ENCODE assay signal across 14 cellular contexts in the genomic region with DNA sequence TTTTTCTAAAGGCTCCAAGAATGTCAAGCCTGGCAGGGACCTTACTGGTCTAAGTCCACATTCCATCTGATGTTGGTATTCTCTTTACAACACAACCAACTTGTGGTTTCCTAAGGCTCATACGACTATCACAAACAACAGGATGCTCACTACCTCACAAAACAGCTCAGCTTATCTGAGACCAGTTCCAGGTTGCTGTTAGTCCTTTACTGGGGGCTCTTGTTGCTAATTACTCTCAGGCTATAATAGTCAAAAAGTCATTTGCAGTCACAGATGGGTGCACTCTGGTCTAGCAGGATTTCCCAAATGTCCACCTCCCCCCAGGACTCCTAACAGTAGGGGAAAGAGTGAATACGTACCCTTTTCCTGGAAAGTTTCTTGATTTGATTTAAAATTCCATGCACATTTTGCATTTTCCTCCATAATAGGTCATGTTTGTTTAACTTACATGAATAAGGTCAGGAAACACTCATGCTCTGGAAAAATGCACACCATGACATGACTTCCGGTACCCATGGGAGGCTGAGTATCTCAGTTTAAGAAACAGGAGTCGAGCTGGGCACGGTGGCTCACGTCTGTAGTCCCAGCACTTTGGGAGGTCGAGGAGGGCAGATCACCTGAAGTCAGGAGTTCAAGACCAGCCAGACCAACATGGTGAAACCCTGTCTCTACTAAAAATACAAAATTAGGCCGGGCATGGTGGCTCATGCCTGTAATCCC. TPM values are rescaled to one million over a fixed set of nuclear protein-coding genes. Genes with fewer than 3 reads are reported as not detected.
A peak's percentile ranks its signal among the peaks of the same experiment; 100 is the strongest.
DNase-seq lines count a peak whose midpoint lies in the region; ATAC-seq, FAIRE-seq and TF ChIP-seq lines count a peak whose summit lies in the region.
"Had no signal": no experiment of that assay in that cellular context is flagged by ENCODE, and none has a peak within 500 bp of the region (broad histone marks: within the 10 kb centered on the region; RNA-seq: fewer than 3 reads in every experiment).

No MANE protein-coding gene starts in this region.

- H3K4me1 ChIP-seq in DND-41 (ENCODE audit: insufficient read depth, low read length), result peaks cover 31% of the 10 kb centered on the region
- H3K4me1 ChIP-seq in Loucy (ENCODE audit: insufficient read depth, low read length, poor library complexity, severe bottlenecking), result peaks cover 40% of the 10 kb centered on the region

- H3K27me3 Mint-ChIP-seq in naive B cell, result no peaks in the 10 kb centered on the region

- H3K4me2 ChIP-seq in DND-41 (ENCODE audit: insufficient read depth, low read length) (no peak overlapping the region), Loucy (ENCODE audit: low read depth, low read length, poor library complexity, severe bottlenecking) (peak overlapping the region; percentile 41)

- H3F3A ChIP-seq in Loucy (ENCODE audit: low read depth), result peaks cover 11% of the 10 kb centered on the region; the same call in 1 of the 2 replicates

- no peak overlapping the region for H2AFZ ChIP-seq in DND-41 (ENCODE audit: low read depth, low read length)
- no peak overlapping the region for H2AFZ ChIP-seq in Loucy (ENCODE audit: low read length)

- no peaks in the 10 kb centered on the region for H3K9me3 ChIP-seq in DND-41 (ENCODE audit: insufficient read depth, low read length, severe bottlenecking)
- no peaks in the 10 kb centered on the region for H3K9me3 ChIP-seq in Loucy (ENCODE audit: insufficient read depth, low read depth, low read length)
- H3K9me3 ChIP-seq: heart right ventricle, spleen had no signal

- H3K36me3 Mint-ChIP-seq in naive B cell, result peaks cover 4 to 7% of the 10 kb centered on the region in 2 donors

- H3K9ac ChIP-seq in DND-41 (ENCODE audit: low read depth, low read length) (no peak overlapping the region), Loucy (ENCODE audit: low read depth, low read length, poor library complexity, severe bottlenecking) (peak overlapping the region; percentile 21)

- no peaks in the 10 kb centered on the region for H3K9me3 Mint-ChIP-seq in naive B cell

- H3K36me3 ChIP-seq in DND-41 (ENCODE audit: insufficient read depth, low read length), result peaks cover 11% of the 10 kb centered on the region
- H3K36me3 ChIP-seq in Loucy (ENCODE audit: insufficient read depth, low read length), result no peaks in the 10 kb centered on the region
- no peaks in the 10 kb centered on the region for H3K36me3 ChIP-seq in bronchial epithelial cell (ENCODE audit: control insufficient read depth, insufficient read depth, low read length)
- H3K36me3 ChIP-seq: cardiac muscle cell, heart right ventricle had no signal

- FAIRE-seq in bronchial epithelial cell (lab: Jason Lieb, UNC), result no peak

- H3K27ac Mint-ChIP-seq in naive B cell, result peak overlapping the region in 5 of 6 donors; percentile 25 to 81 (median 76)

- peak overlapping the region; percentile 61 for H3K27ac ChIP-seq in DND-41 (ENCODE audit: low read length)
- H3K27ac ChIP-seq: cardiac muscle cell had no signal

- H3K9me2 ChIP-seq in Loucy (replicated peaks; ENCODE audit: low read depth, low read length), result no peaks in the 10 kb centered on the region

- no peak overlapping the region for H3K4me3 ChIP-seq in DND-41 (ENCODE audit: low read depth in 1 of 2, low read length in 2 of 2)
- H3K4me3 ChIP-seq in Loucy (ENCODE audit: low read length, poor library complexity, severe bottlenecking), result no peak overlapping the region
- no peak overlapping the region for H3K4me3 ChIP-seq in bronchial epithelial cell (ENCODE audit: low read depth, low read length)
- H3K4me3 ChIP-seq: cardiac muscle cell, heart right ventricle, spleen had no signal

- intact Hi-C loops in cardiac septum (cut with DNase I), result no loop called here
- intact Hi-C loops in posterior cingulate gyrus (cut with DNase I), result no loop called here

- peaks cover 28 to 36% (median 31%) of the 10 kb centered on the region in 3 donors for H3K4me1 Mint-ChIP-seq in naive B cell

- no peak for DNase-seq in DND-41
- DNase-seq in bronchial epithelial cell (ENCODE audit: low read depth), result peak; percentile 29
- DNase-seq in naive B cell, result no peak
- no peak for DNase-seq in NCI-H2171 (lab: John Stamatoyannopoulos, UW)
- DNase-seq in cardiac septum (ENCODE audit: low spot score), result no peak
- DNase-seq in NCI-H748 (lab: John Stamatoyannopoulos, UW; ENCODE audit: unreplicated experiment), result no peak
- DNase-seq in posterior cingulate gyrus, result no peak
- DNase-seq: activated CD4-positive, CD25-positive, alpha-beta regulatory T cell; heart right ventricle; NCI-H2107; spleen had no signal

- no peaks in the 10 kb centered on the region for H3K27me3 ChIP-seq in DND-41 (ENCODE audit: insufficient read depth, low read length, poor library complexity)
- H3K27me3 ChIP-seq in Loucy (ENCODE audit: insufficient read depth, low read length, poor library complexity, severe bottlenecking), result no peaks in the 10 kb centered on the region
- H3K27me3 ChIP-seq in bronchial epithelial cell (ENCODE audit: control insufficient read depth, insufficient read depth, low read length), result no peaks in the 10 kb centered on the region
- H3K27me3 ChIP-seq: cardiac muscle cell, heart right ventricle, spleen had no signal

- ATAC-seq in DND-41 (ENCODE audit: insufficient read depth, low read depth), result peak; percentile 62
- ATAC-seq in naive B cell (ENCODE audit: low read depth in 2 of 2), result no peak

- H4K20me1 ChIP-seq in DND-41 (ENCODE audit: insufficient read depth, low read length) (peaks cover 7% of the 10 kb centered on the region; the same call in 1 of the 2 replicates), Loucy (ENCODE audit: insufficient read depth, low read length, poor library complexity, severe bottlenecking) (peaks cover 9% of the 10 kb centered on the region)

- TF ChIP-seq CTCF in DND-41 (IDR thresholded peaks at IDR 0.05; ENCODE audit: borderline replicate concordance, extremely low read depth, low read length, poor library complexity, severe bottlenecking) (no peak), Loucy (conservative IDR thresholded peaks at IDR 0.05; ENCODE audit: low read length) (no peak), bronchial epithelial cell (IDR thresholded peaks at IDR 0.05; ENCODE audit: insufficient read depth, low read length, severe bottlenecking) (no peak)

- peak overlapping the region in 1 of 8 donors; percentile 42 for H3K4me3 Mint-ChIP-seq in naive B cell

- H3K79me2 ChIP-seq in DND-41 (ENCODE audit: insufficient read depth, low read length) (peaks cover 56% of the 10 kb centered on the region), Loucy (ENCODE audit: insufficient read depth, low read length) (peaks cover 51% of the 10 kb centered on the region)

RNA-seq across cellular contexts. Expression of gene LCK, which starts 16.0 kb away (rescaled TPM):
- total RNA-seq in bronchial epithelial cell, result 0.26 TPM in 1 of 2 replicates, not detected in the other
- 100 to 1,000 TPM in 1 of 6 donors, 10 to 100 TPM in 5; 57.7 to 124 (median 61.1) TPM for polyA plus RNA-seq in naive B cell (ENCODE audit: low read depth in 6 of 6)
- total RNA-seq in cardiac septum, result 0.54 TPM
- polyA plus RNA-seq: cardiac muscle cell had no signal

RNA-seq across cellular contexts. Expression of gene FAM167B, which starts 20.1 kb away (rescaled TPM):
- total RNA-seq in bronchial epithelial cell (0.13 and 0.26 TPM in 2 replicates), cardiac septum (5.4 TPM)
- polyA plus RNA-seq in naive B cell (ENCODE audit: low read depth in 6 of 6), result under 1 TPM in 1 of 6 donors, not detected in 5; 0.42 TPM
- total RNA-seq: mononuclear cell had no signal

RNA-seq across cellular contexts. Expression of gene HDAC1, which starts 24.8 kb away (rescaled TPM):
- total RNA-seq in bronchial epithelial cell (83.7 and 95.8 TPM in 2 replicates), cardiac septum (29.9 TPM)
- 100 to 1,000 TPM; 179 to 253 (median 204) TPM for polyA plus RNA-seq in naive B cell (ENCODE audit: low read depth in 6 of 6)

RNA-seq across cellular contexts. Expression of gene EIF3I, which starts 44.9 kb away (rescaled TPM):
- 455 and 626 TPM in 2 replicates for total RNA-seq in bronchial epithelial cell
- 100 to 1,000 TPM; 152 to 251 (median 180) TPM for polyA plus RNA-seq in naive B cell (ENCODE audit: low read depth in 6 of 6)
- 91.5 TPM for total RNA-seq in cardiac septum

RNA-seq across cellular contexts. Expression of gene TMEM234, which starts 44.9 kb away (rescaled TPM):
- 9.0 and 18.3 TPM in 2 replicates for total RNA-seq in bronchial epithelial cell
- polyA plus RNA-seq in naive B cell (ENCODE audit: low read depth in 6 of 6), result 10 to 100 TPM in 4 of 6 donors, 1 to 10 TPM in 1, not detected in 1; 6.8 to 12.0 (median 10.9) TPM
- total RNA-seq in cardiac septum, result 12.3 TPM
